In genomic region chr16:4029816-4030215, GRCh38 we compare ENCODE assay signal across 22 cellular contexts.
A peak's percentile ranks its signal among the peaks of the same experiment; 100 is the strongest.
DNase-seq lines count a peak whose midpoint lies in the region; ATAC-seq and TF ChIP-seq lines count a peak whose summit lies in the region.
"Had no signal": no experiment of that assay in that cellular context is flagged by ENCODE, and none has a peak within 500 bp of the region (broad histone marks: within the 10 kb centered on the region; RNA-seq: fewer than 3 reads in every experiment).

No MANE protein-coding gene starts in this region.

- intact Hi-C loops in IMR-90 (cut with micrococcal nuclease) (no loop called here), natural killer cell (cut with micrococcal nuclease) (loop anchor here (5.0 kb wide), 1 partner anchor 37 kb away; no protein-coding TSS in a partner anchor)

- no peak overlapping the region for H4K8ac ChIP-seq in IMR-90 (ENCODE audit: low read depth in 2 of 2, low read length in 2 of 2)

- no peak overlapping the region for H4K91ac ChIP-seq in IMR-90 (ENCODE audit: insufficient read depth, low read depth, low read length)

- peaks cover 30 to 61% of the 10 kb centered on the region in 2 experiments; a peak in 3 of 4 replicates for H3K79me1 ChIP-seq in IMR-90 (ENCODE audit: low read depth in 1 of 2, low read length in 2 of 2)

- DNase-seq in IMR-90 (no peak), T-helper 17 cell (no peak), natural killer cell (no peak), mesothelial cell of epicardium (ENCODE audit: low spot score in 2 of 2, unreplicated experiment in 2 of 2) (no peak), NCI-H774 (lab: John Stamatoyannopoulos, UW) (no peak), cerebellar nuclear complex (lab: John Stamatoyannopoulos, UW) (no peak)
- DNase-seq: C1 segment of cervical spinal cord; CD8-positive, alpha-beta memory T cell; DND-41; H9; MM.1S; NCI-H1105; NCI-H1694; NCI-H2171; NCI-H748 treated with DMSO at 0.1 percent for 48 hours; PC-3; RPMI8226; SHP77 treated with DMSO at 0.1 percent for 48 hours; SK-N-SH; T-cell had no signal

- H4K20me1 ChIP-seq in BLaER1 treated with 17β-estradiol and CSF1 and Interleukin-3, amounts not matched to agents 10 nM and 100 nM, result peaks cover 0 to 13% (median 0%) of the 10 kb centered on the region in 11 experiments; a peak in 5 of 22 replicates
- no peaks in the 10 kb centered on the region for H4K20me1 ChIP-seq in IMR-90 (ENCODE audit: insufficient read depth, low read length)

- H2AK9ac ChIP-seq in IMR-90 (replicated peaks; ENCODE audit: low read depth, low read length, poor library complexity), result no peak overlapping the region

- TF ChIP-seq CTCF in IMR-90 (conservative IDR thresholded peaks at IDR 0.05; ENCODE audit: low read depth, low read length) (no peak), natural killer cell (IDR thresholded peaks at IDR 0.05) (no peak), mesothelial cell of epicardium (IDR thresholded peaks at IDR 0.05; ENCODE audit: unreplicated experiment) (no peak)

- WGBS in IMR-90 (ENCODE audit: extremely low coverage in 2 of 2, insufficient read length in 1 of 2), 2 experiments, result no CpG with 5 or more reads among the region's 6 CpGs

- no peak overlapping the region for H3K4ac ChIP-seq in IMR-90 (ENCODE audit: low read depth, low read length)

- H3K27ac ChIP-seq in BLaER1 treated with 17β-estradiol and CSF1 and Interleukin-3, amounts not matched to agents 10 nM and 100 nM, result peak overlapping the region in 1 of 11 experiments; percentile 22; a peak in 1 of 22 replicates
- no peak overlapping the region for H3K27ac ChIP-seq in IMR-90 (ENCODE audit: insufficient read depth, low read length)

- in situ Hi-C loops in IMR-90 (cut with MboI; ENCODE audit: low sequenced_read_pairs), result no loop called here

- H3K36me3 ChIP-seq in BLaER1 treated with 17β-estradiol and CSF1 and Interleukin-3, amounts not matched to agents 10 nM and 100 nM, result peaks cover 4 to 74% (median 60%) of the 10 kb centered on the region in 11 experiments; a peak in 21 of 22 replicates
- H3K36me3 ChIP-seq in IMR-90 (ENCODE audit: control insufficient read depth, insufficient read depth, low read length), result no peaks in the 10 kb centered on the region; the same call in 1 of the 2 replicates

- no peak overlapping the region for H3K23ac ChIP-seq in IMR-90 (ENCODE audit: low read depth, low read length)

- no peak overlapping the region for H3K4me3 ChIP-seq in BLaER1 treated with 17β-estradiol and CSF1 and Interleukin-3, amounts not matched to agents 10 nM and 100 nM
- H3K4me3 ChIP-seq in IMR-90 (ENCODE audit: insufficient read depth, low read depth, low read length), result no peak overlapping the region

- H4K5ac ChIP-seq in IMR-90 (ENCODE audit: low read depth, low read length), result no peak overlapping the region

- H3K18ac ChIP-seq in IMR-90 (ENCODE audit: low read depth, low read length), result no peak overlapping the region

- H2BK20ac ChIP-seq in IMR-90 (ENCODE audit: low read depth, low read length), result no peak overlapping the region

- BruUV-seq in IMR-90 (replicated peaks; lab: Mats Ljungman, UMichigan), result no TSS peak

- H3K56ac ChIP-seq in IMR-90 (ENCODE audit: extremely low read depth, insufficient read depth, low read length), result no peak overlapping the region

- CTCF ChIA-PET in IMR-90 (lab: Yijun Ruan, JAX), result no interaction called here

- H3K36me3 Mint-ChIP-seq in T-helper 17 cell (ENCODE audit: low read depth) (peaks cover under 1% of the 10 kb centered on the region), natural killer cell (no peaks in the 10 kb centered on the region), mesothelial cell of epicardium (peaks cover 3% of the 10 kb centered on the region)

- no peaks in the 10 kb centered on the region for H3K27me3 ChIP-seq in BLaER1 treated with 17β-estradiol and CSF1 and Interleukin-3, amounts not matched to agents 10 nM and 100 nM
- H3K27me3 ChIP-seq in IMR-90 (ENCODE audit: control insufficient read depth, insufficient read depth, low read length), result no peaks in the 10 kb centered on the region

- peaks cover 14% of the 10 kb centered on the region for H3K4me1 Mint-ChIP-seq in T-helper 17 cell
- H3K4me1 Mint-ChIP-seq in natural killer cell, result peaks cover 34 to 46% of the 10 kb centered on the region in 2 donors
- H3K4me1 Mint-ChIP-seq in mesothelial cell of epicardium, result peaks cover 3% of the 10 kb centered on the region

- H3K9me3 Mint-ChIP-seq in natural killer cell (no peaks in the 10 kb centered on the region), mesothelial cell of epicardium (peaks cover 9% of the 10 kb centered on the region)
- H3K9me3 Mint-ChIP-seq: CD8-positive, alpha-beta memory T cell; T-cell had no signal

- no peak overlapping the region for H2AFZ ChIP-seq in IMR-90 (replicated peaks; ENCODE audit: low read length, poor library complexity)

- H2BK5ac ChIP-seq in IMR-90 (ENCODE audit: low read depth, low read length, poor library complexity, severe bottlenecking), result no peak overlapping the region

- peaks cover 3% of the 10 kb centered on the region for H3K9me1 ChIP-seq in IMR-90 (ENCODE audit: insufficient read depth, low read length)

- POLR2A ChIA-PET in IMR-90 (lab: Charles Lee; ENCODE audit: unreplicated experiment), result no interaction called here

- TF ChIP-seq RAD21 in IMR-90 (IDR thresholded peaks at IDR 0.05; ENCODE audit: low read length), result no peak

- H3K4me2 ChIP-seq in BLaER1 treated with 17β-estradiol and CSF1 and Interleukin-3, amounts not matched to agents 10 nM and 100 nM, result peak overlapping the region in 8 of 11 experiments; percentile 60 to 76 (median 70); a peak in 7 of 22 replicates
- no peak overlapping the region for H3K4me2 ChIP-seq in IMR-90 (ENCODE audit: low read depth, low read length)
- H3K4me2 ChIP-seq: SK-N-SH had no signal

- H3K4me3 Mint-ChIP-seq in T-helper 17 cell, result no peak overlapping the region
- peak overlapping the region; percentile 69 for H3K4me3 Mint-ChIP-seq in natural killer cell
- H3K4me3 Mint-ChIP-seq in mesothelial cell of epicardium, result no peak overlapping the region
- H3K4me3 Mint-ChIP-seq: H9, T-cell had no signal

- H3K9me3 ChIP-seq in BLaER1 treated with 17β-estradiol and CSF1 and Interleukin-3, amounts not matched to agents 10 nM and 100 nM (replicated peaks in 1 of 11), result peaks cover 8 to 41% (median 28%) of the 10 kb centered on the region in 11 experiments; a peak in 19 of 22 replicates
- no peaks in the 10 kb centered on the region for H3K9me3 ChIP-seq in IMR-90 (ENCODE audit: control insufficient read depth, insufficient read depth, low read length)
- no peaks in the 10 kb centered on the region for H3K9me3 ChIP-seq in T-helper 17 cell (ENCODE audit: control insufficient read depth, low read length, poor library complexity, severe bottlenecking)
- H3K9me3 ChIP-seq: SK-N-SH had no signal

- ATAC-seq in IMR-90 (ENCODE audit: low read depth), result no peak
- no peak for ATAC-seq in T-helper 17 cell
- ATAC-seq in natural killer cell, result peak; percentile 75 to 82 (median 77)
- ATAC-seq in SK-N-SH treated with all-trans-retinoic acid at 6 μM for 48 hours, result no peak
- ATAC-seq: PC-3, T-cell had no signal

- H2BK120ac ChIP-seq in IMR-90 (ENCODE audit: low read depth, low read length), result no peak overlapping the region

- no peak for TF ChIP-seq POLR2A in IMR-90 (IDR thresholded peaks at IDR 0.05; ENCODE audit: low read depth, low read length)

- dilution Hi-C loops in IMR-90 (cut with HindIII; ENCODE audit: low sequenced_read_pairs, unreplicated experiment), result no loop called here

- no peak overlapping the region for H3K9ac ChIP-seq in BLaER1 treated with 17β-estradiol and CSF1 and Interleukin-3, amounts not matched to agents 10 nM and 100 nM
- no peak overlapping the region for H3K9ac ChIP-seq in IMR-90 (ENCODE audit: low read depth, low read length)
- H3K9ac ChIP-seq: SK-N-SH had no signal

- peak overlapping the region; percentile 58; the same call in 1 of the 2 replicates for H2AK5ac ChIP-seq in IMR-90 (ENCODE audit: low read depth, low read length)

- peaks cover 45 to 64% (median 52%) of the 10 kb centered on the region in 10 experiments for H3K4me1 ChIP-seq in BLaER1 treated with 17β-estradiol and CSF1 and Interleukin-3, amounts not matched to agents 10 nM and 100 nM
- peaks cover 2% of the 10 kb centered on the region for H3K4me1 ChIP-seq in IMR-90 (ENCODE audit: control insufficient read depth, insufficient read depth, low read length)

- H2BK15ac ChIP-seq in IMR-90 (ENCODE audit: low read depth, low read length), result no peak overlapping the region

- no peaks in the 10 kb centered on the region for H3K27me3 Mint-ChIP-seq in T-helper 17 cell
- no peaks in the 10 kb centered on the region for H3K27me3 Mint-ChIP-seq in natural killer cell (ENCODE audit: low read depth in 2 of 2)
- no peaks in the 10 kb centered on the region for H3K27me3 Mint-ChIP-seq in mesothelial cell of epicardium (ENCODE audit: low read depth)
- H3K27me3 Mint-ChIP-seq: T-cell had no signal

- H3K27ac Mint-ChIP-seq in T-helper 17 cell (peak overlapping the region; percentile 86), natural killer cell (peak overlapping the region; percentile 95 to 96), mesothelial cell of epicardium (no peak overlapping the region)
- H3K27ac Mint-ChIP-seq: T-cell had no signal

- H3K14ac ChIP-seq in IMR-90 (replicated peaks; ENCODE audit: low read depth, low read length), result no peak overlapping the region

TF ChIP-seq in IMR-90, 13 proteins besides CTCF, POLR2A, EP300 and RAD21:
- no peak for TF ChIP-seq MAFK (IDR thresholded peaks at IDR 0.05; ENCODE audit: low read depth, low read length)

TF ChIP-seq in SK-N-SH treated with all-trans-retinoic acid at 6 μM for 48 hours, 23 proteins besides CTCF, POLR2A, EP300 and RAD21 (continues in another document):
- TF ChIP-seq ISL1 (CRISPR knock-in tag; IDR thresholded peaks at IDR 0.05) (no peak), ZC3H10 (CRISPR knock-in tag; IDR thresholded peaks at IDR 0.05) (no peak), ESRRG (CRISPR knock-in tag; IDR thresholded peaks at IDR 0.05) (no peak), ZFP30 (CRISPR knock-in tag; IDR thresholded peaks at IDR 0.05) (no peak)
- TF ChIP-seq, protein P1, sequence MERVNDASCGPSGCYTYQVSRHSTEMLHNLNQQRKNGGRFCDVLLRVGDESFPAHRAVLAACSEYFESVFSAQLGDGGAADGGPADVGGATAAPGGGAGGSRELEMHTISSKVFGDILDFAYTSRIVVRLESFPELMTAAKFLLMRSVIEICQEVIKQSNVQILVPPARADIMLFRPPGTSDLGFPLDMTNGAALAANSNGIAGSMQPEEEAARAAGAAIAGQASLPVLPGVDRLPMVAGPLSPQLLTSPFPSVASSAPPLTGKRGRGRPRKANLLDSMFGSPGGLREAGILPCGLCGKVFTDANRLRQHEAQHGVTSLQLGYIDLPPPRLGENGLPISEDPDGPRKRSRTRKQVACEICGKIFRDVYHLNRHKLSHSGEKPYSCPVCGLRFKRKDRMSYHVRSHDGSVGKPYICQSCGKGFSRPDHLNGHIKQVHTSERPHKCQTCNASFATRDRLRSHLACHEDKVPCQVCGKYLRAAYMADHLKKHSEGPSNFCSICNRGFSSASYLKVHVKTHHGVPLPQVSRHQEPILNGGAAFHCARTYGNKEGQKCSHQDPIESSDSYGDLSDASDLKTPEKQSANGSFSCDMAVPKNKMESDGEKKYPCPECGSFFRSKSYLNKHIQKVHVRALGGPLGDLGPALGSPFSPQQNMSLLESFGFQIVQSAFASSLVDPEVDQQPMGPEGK (CRISPR knock-in tag; IDR thresholded peaks at IDR 0.05; ENCODE audit: borderline replicate concordance), result no peak

Comparison
In these comparisons a context has a peak if more than half of its experiments do, and no peak if none do; other contexts are left out.
1. ATAC-seq: peak in natural killer cell (3 of 3); none in IMR-90 (single experiment), T-helper 17 cell (single experiment) and SK-N-SH treated with all-trans-retinoic acid at 6 μM for 48 hours (single experiment).